2 cellular contexts compared by ENCODE assay signal in genomic region chr6:139608872-139609271, GRCh38.
TF ChIP-seq lines count a peak whose summit lies in the region.

No MANE protein-coding gene starts in this region.

TF ChIP-seq in SK-N-SH, 30 proteins besides CTCF, POLR2A, EP300 and RAD21 (continued from another document):
- no peak for TF ChIP-seq PBX3 (IDR thresholded peaks at IDR 0.05)
- no peak for TF ChIP-seq RCOR1 (IDR thresholded peaks at IDR 0.05; ENCODE audit: low read length)
- no peak for TF ChIP-seq GABPA (IDR thresholded peaks at IDR 0.05; ENCODE audit: low read depth)
- no peak for TF ChIP-seq EZH2phosphoT487 (IDR thresholded peaks at IDR 0.05; ENCODE audit: borderline replicate concordance, low read depth)
- no peak for TF ChIP-seq TEAD4 (IDR thresholded peaks at IDR 0.05; ENCODE audit: borderline replicate concordance, insufficient read depth)
- TF ChIP-seq USF1 (IDR thresholded peaks at IDR 0.05; ENCODE audit: borderline replicate concordance, low read depth): no peak
- TF ChIP-seq YY1 (IDR thresholded peaks at IDR 0.05; ENCODE audit: low read depth): no peak
- no peak for TF ChIP-seq JUND (IDR thresholded peaks at IDR 0.05)
- no peak for TF ChIP-seq MAX (IDR thresholded peaks at IDR 0.05; ENCODE audit: low read depth)
- TF ChIP-seq SMC3 (IDR thresholded peaks at IDR 0.05; ENCODE audit: low read depth, low read length): no peak
- TF ChIP-seq FOXM1 (IDR thresholded peaks at IDR 0.05; ENCODE audit: low read depth): no peak
- TF ChIP-seq MXI1 (IDR thresholded peaks at IDR 0.05; ENCODE audit: low read depth, low read length): no peak
- TF ChIP-seq MEF2A (IDR thresholded peaks at IDR 0.05; ENCODE audit: borderline replicate concordance, low read depth): no peak
- TF ChIP-seq IRF3 (IDR thresholded peaks at IDR 0.05; ENCODE audit: low read depth, low read length): no peak
- TF ChIP-seq TCF12 (IDR thresholded peaks at IDR 0.05): no peak

TF ChIP-seq in SK-N-SH treated with all-trans-retinoic acid at 6 μM for 48 hours, 23 proteins besides CTCF, POLR2A, EP300 and RAD21:
- TF ChIP-seq PATZ1 (CRISPR knock-in tag; IDR thresholded peaks at IDR 0.05; ENCODE audit: borderline replicate concordance): no peak
- TF ChIP-seq CSDC2 (CRISPR knock-in tag; IDR thresholded peaks at IDR 0.05): no peak
- TF ChIP-seq ZFP3 (CRISPR knock-in tag; IDR thresholded peaks at IDR 0.05): no peak
- no peak for TF ChIP-seq ZFP30 (CRISPR knock-in tag; IDR thresholded peaks at IDR 0.05)
- no peak for TF ChIP-seq ZNF565 (CRISPR knock-in tag; conservative IDR thresholded peaks at IDR 0.05; ENCODE audit: low read depth)
- TF ChIP-seq PPARA (CRISPR knock-in tag; IDR thresholded peaks at IDR 0.05; ENCODE audit: borderline replicate concordance): no peak
- no peak for TF ChIP-seq RARB (CRISPR knock-in tag; IDR thresholded peaks at IDR 0.05)
- TF ChIP-seq GLIS3 (CRISPR knock-in tag; IDR thresholded peaks at IDR 0.05): no peak
- no peak for TF ChIP-seq ISL1 (CRISPR knock-in tag; IDR thresholded peaks at IDR 0.05)
- no peak for TF ChIP-seq CSRNP3 (CRISPR knock-in tag; IDR thresholded peaks at IDR 0.05)
- TF ChIP-seq TOX (CRISPR knock-in tag; IDR thresholded peaks at IDR 0.05; ENCODE audit: borderline replicate concordance): no peak
- TF ChIP-seq ESRRG (CRISPR knock-in tag; IDR thresholded peaks at IDR 0.05): no peak
- no peak for TF ChIP-seq ZNF70 (CRISPR knock-in tag; IDR thresholded peaks at IDR 0.05)
- no peak for TF ChIP-seq SNAI2 (CRISPR knock-in tag; IDR thresholded peaks at IDR 0.05)
- TF ChIP-seq ZC3H10 (CRISPR knock-in tag; IDR thresholded peaks at IDR 0.05): no peak
- TF ChIP-seq ARNTL (CRISPR knock-in tag; IDR thresholded peaks at IDR 0.05; ENCODE audit: borderline replicate concordance, low read depth): no peak
- no peak for TF ChIP-seq TSHZ2 (CRISPR knock-in tag; IDR thresholded peaks at IDR 0.05)
TF ChIP-seq in SK-N-SH treated with all-trans-retinoic acid at 6 μM for 48 hours: peak in this region for 0.
